ENCODE assay signal across 19 cellular contexts in genomic region chr16:56278196-56278855, GRCh38.
DNase-seq lines count a peak whose midpoint lies in the region; ATAC-seq and TF ChIP-seq lines count a peak whose summit lies in the region.
"Had no signal": no experiment of that assay in that cellular context is flagged by ENCODE, and none has a peak within 500 bp of the region (broad histone marks: within the 10 kb centered on the region; RNA-seq: fewer than 3 reads in every experiment).

No MANE protein-coding gene starts in this region.

- H3K4me3 Mint-ChIP-seq in activated CD4-positive, alpha-beta T cell treated with anti-CD3 and anti-CD28 coated beads, Interleukin-2, amount 10 ng/mL, durations not matched to agents 24 days and 14 days = peak overlapping the region; percentile 45
- H3K4me3 Mint-ChIP-seq in CD4-positive, alpha-beta T cell = peak overlapping the region; percentile 31
- H3K4me3 Mint-ChIP-seq in activated T-helper 1 cell treated with anti-CD3 and anti-CD28 coated beads, Interleukin-12 subunit alpha, Interleukin-12 subunit beta, Interleukin-2, Interleukin-4 antibody, amounts not matched to agents 30 ng/mL and 10 ng/mL and 1 ng/mL, durations not matched to agents 14 hours and 24 hours and 36 hours = peak overlapping the region; percentile 23

- H3K4me1 Mint-ChIP-seq in activated CD4-positive, alpha-beta T cell treated with anti-CD3 and anti-CD28 coated beads, Interleukin-2, amount 10 ng/mL, durations not matched to agents 24 days and 14 days = peaks cover 26% of the 10 kb centered on the region
- peaks cover 17% of the 10 kb centered on the region for H3K4me1 Mint-ChIP-seq in CD4-positive, alpha-beta T cell (ENCODE audit: low read depth)
- H3K4me1 Mint-ChIP-seq in activated T-helper 1 cell treated with anti-CD3 and anti-CD28 coated beads, Interleukin-12 subunit alpha, Interleukin-12 subunit beta, Interleukin-2, Interleukin-4 antibody, amounts not matched to agents 30 ng/mL and 10 ng/mL and 1 ng/mL, durations not matched to agents 14 hours and 24 hours and 36 hours (ENCODE audit: low read depth) = peaks cover 22% of the 10 kb centered on the region

- no peaks in the 10 kb centered on the region for H3K9me3 ChIP-seq in CD4-positive, alpha-beta T cell (ENCODE audit: control insufficient read depth, low read length)
- H3K9me3 ChIP-seq: HAP-1, SJCRH30, uterus had no signal

- H3K27me3 Mint-ChIP-seq in activated CD4-positive, alpha-beta T cell treated with anti-CD3 and anti-CD28 coated beads, Interleukin-2, amount 10 ng/mL, durations not matched to agents 24 days and 14 days = peaks cover 34% of the 10 kb centered on the region
- no peaks in the 10 kb centered on the region for H3K27me3 Mint-ChIP-seq in CD4-positive, alpha-beta T cell
- peaks cover 20% of the 10 kb centered on the region for H3K27me3 Mint-ChIP-seq in activated T-helper 1 cell treated with anti-CD3 and anti-CD28 coated beads, Interleukin-12 subunit alpha, Interleukin-12 subunit beta, Interleukin-2, Interleukin-4 antibody, amounts not matched to agents 30 ng/mL and 10 ng/mL and 1 ng/mL, durations not matched to agents 14 hours and 24 hours and 36 hours (ENCODE audit: insufficient read depth)

- peaks cover 3% of the 10 kb centered on the region for H3K27me3 ChIP-seq in CD4-positive, alpha-beta T cell (ENCODE audit: control insufficient read depth, insufficient read depth, low read length)
- H3K27me3 ChIP-seq: brain microvascular endothelial cell, SJCRH30, uterus had no signal

- peak overlapping the region; percentile 1 for H3K27ac Mint-ChIP-seq in activated CD4-positive, alpha-beta T cell treated with anti-CD3 and anti-CD28 coated beads, Interleukin-2, amount 10 ng/mL, durations not matched to agents 24 days and 14 days
- peak overlapping the region; percentile 78 for H3K27ac Mint-ChIP-seq in CD4-positive, alpha-beta T cell
- no peak overlapping the region for H3K27ac Mint-ChIP-seq in activated T-helper 1 cell treated with anti-CD3 and anti-CD28 coated beads, Interleukin-12 subunit alpha, Interleukin-12 subunit beta, Interleukin-2, Interleukin-4 antibody, amounts not matched to agents 30 ng/mL and 10 ng/mL and 1 ng/mL, durations not matched to agents 14 hours and 24 hours and 36 hours
- H3K27ac Mint-ChIP-seq: T-helper 1 cell treated with Interleukin-12 subunit alpha and Interleukin-12 subunit beta and Interleukin-4 antibody, amounts not matched to agents 30 μg/mL and 1 μg/mL, for 36 hours had no signal

- ATAC-seq in CD4-positive, alpha-beta T cell (ENCODE audit: poor library complexity) = no peak

- CTCF ChIA-PET in CD4-positive, alpha-beta T cell (lab: Charles Lee) = interaction anchor here (0.9 to 1.8 kb wide), 3 partner anchors 17 to 76 kb away, joined by 3 to 5 read pairs (median 4); no protein-coding TSS in a partner anchor

- TF ChIP-seq CTCF in CD4-positive, alpha-beta T cell (IDR thresholded peaks at IDR 0.05) = no peak

- H3K9me3 Mint-ChIP-seq in activated CD4-positive, alpha-beta T cell treated with anti-CD3 and anti-CD28 coated beads, Interleukin-2, amount 10 ng/mL, durations not matched to agents 24 days and 14 days = no peaks in the 10 kb centered on the region
- no peaks in the 10 kb centered on the region for H3K9me3 Mint-ChIP-seq in CD4-positive, alpha-beta T cell
- no peaks in the 10 kb centered on the region for H3K9me3 Mint-ChIP-seq in activated T-helper 1 cell treated with anti-CD3 and anti-CD28 coated beads, Interleukin-12 subunit alpha, Interleukin-12 subunit beta, Interleukin-2, Interleukin-4 antibody, amounts not matched to agents 30 ng/mL and 10 ng/mL and 1 ng/mL, durations not matched to agents 14 hours and 24 hours and 36 hours
- H3K9me3 Mint-ChIP-seq: T-helper 1 cell treated with Interleukin-12 subunit alpha and Interleukin-12 subunit beta and Interleukin-4 antibody, amounts not matched to agents 30 μg/mL and 1 μg/mL, for 36 hours had no signal

- no peak for DNase-seq in activated CD4-positive, alpha-beta T cell treated with anti-CD3 and anti-CD28 coated beads, Interleukin-2, amount 10 ng/mL, durations not matched to agents 24 days and 14 days
- no peak for DNase-seq in activated CD4-positive, alpha-beta T cell treated with anti-CD3 and anti-CD28 coated beads, Interleukin-2, amount 50 U/mL, for 4 hours
- DNase-seq in CD4-positive, alpha-beta T cell = no peak
- DNase-seq in activated T-helper 1 cell treated with anti-CD3 and anti-CD28 coated beads, Interleukin-12 subunit alpha, Interleukin-12 subunit beta, Interleukin-2, Interleukin-4 antibody, amounts not matched to agents 30 ng/mL and 10 ng/mL and 1 ng/mL, durations not matched to agents 14 hours and 24 hours and 36 hours (ENCODE audit: low spot score) = no peak
- DNase-seq in mesenteric fat pad (ENCODE audit: low spot score) (peak; percentile 75), RKO (ENCODE audit: low spot score) (no peak), COLO668 (lab: John Stamatoyannopoulos, UW; ENCODE audit: unreplicated experiment) (no peak), AG20443 (ENCODE audit: low spot score) (no peak)
- DNase-seq: activated CD4-positive, CD25-positive, alpha-beta regulatory T cell; brain microvascular endothelial cell; C1 segment of cervical spinal cord; NCI-H1417 treated with DMSO at 0.1 percent for 48 hours; NCI-H526 treated with DMSO at 0.1 percent for 48 hours; SJCRH30; uterus had no signal

- no peak overlapping the region for H3K27ac ChIP-seq in CD4-positive, alpha-beta T cell (ENCODE audit: low read depth, low read length)
- H3K27ac ChIP-seq: brain microvascular endothelial cell, parathyroid adenoma, SJCRH30, uterus had no signal

- no peaks in the 10 kb centered on the region for H3K36me3 Mint-ChIP-seq in activated CD4-positive, alpha-beta T cell treated with anti-CD3 and anti-CD28 coated beads, Interleukin-2, amount 10 ng/mL, durations not matched to agents 24 days and 14 days (ENCODE audit: low read depth)
- H3K36me3 Mint-ChIP-seq in CD4-positive, alpha-beta T cell (ENCODE audit: low read depth) = no peaks in the 10 kb centered on the region
- H3K36me3 Mint-ChIP-seq in activated T-helper 1 cell treated with anti-CD3 and anti-CD28 coated beads, Interleukin-12 subunit alpha, Interleukin-12 subunit beta, Interleukin-2, Interleukin-4 antibody, amounts not matched to agents 30 ng/mL and 10 ng/mL and 1 ng/mL, durations not matched to agents 14 hours and 24 hours and 36 hours (ENCODE audit: low read depth) = peaks cover 4% of the 10 kb centered on the region
- H3K36me3 Mint-ChIP-seq: activated naive CD8-positive, alpha-beta T cell treated with anti-CD3 and anti-CD28 coated beads, Interleukin-2, amount 10 ng/mL, durations not matched to agents 7 days and 5 days had no signal

- intact Hi-C loops in activated CD4-positive, alpha-beta T cell treated with anti-CD3 and anti-CD28 coated beads, Interleukin-2, amount 10 ng/mL, durations not matched to agents 24 days and 14 days (cut with micrococcal nuclease) = loop anchor here (2.0 kb wide), 1 partner anchor 80 kb away; no protein-coding TSS in a partner anchor
- intact Hi-C loops in CD4-positive, alpha-beta T cell (cut with DNase I, micrococcal nuclease) = no loop called here
- intact Hi-C loops in activated T-helper 1 cell treated with anti-CD3 and anti-CD28 coated beads, Interleukin-12 subunit alpha, Interleukin-12 subunit beta, Interleukin-2, Interleukin-4 antibody, amounts not matched to agents 30 ng/mL and 10 ng/mL and 1 ng/mL, durations not matched to agents 14 hours and 24 hours and 36 hours (cut with micrococcal nuclease) = loop anchor here (5.0 kb wide), 1 partner anchor 81 kb away; no protein-coding TSS in a partner anchor

- POLR2A ChIA-PET in CD4-positive, alpha-beta T cell (lab: Charles Lee) = interaction anchor here (1.6 kb wide), 1 partner anchor 16 kb away, joined by 7 read pairs; no protein-coding TSS in a partner anchor

Comparison
In these comparisons a context has a peak if more than half of its experiments do, and no peak if none do; other contexts are left out.
1. intact Hi-C loops: an anchor here in activated CD4-positive, alpha-beta T cell treated with anti-CD3 and anti-CD28 coated beads, Interleukin-2, amount 10 ng/mL, durations not matched to agents 24 days and 14 days (2.0 kb wide) and activated T-helper 1 cell treated with anti-CD3 and anti-CD28 coated beads, Interleukin-12 subunit alpha, Interleukin-12 subunit beta, Interleukin-2, Interleukin-4 antibody, amounts not matched to agents 30 ng/mL and 10 ng/mL and 1 ng/mL, durations not matched to agents 14 hours and 24 hours and 36 hours (5.0 kb wide); none called in CD4-positive, alpha-beta T cell.